ENCODE assay signal across 34 cellular contexts in the genomic region with DNA sequence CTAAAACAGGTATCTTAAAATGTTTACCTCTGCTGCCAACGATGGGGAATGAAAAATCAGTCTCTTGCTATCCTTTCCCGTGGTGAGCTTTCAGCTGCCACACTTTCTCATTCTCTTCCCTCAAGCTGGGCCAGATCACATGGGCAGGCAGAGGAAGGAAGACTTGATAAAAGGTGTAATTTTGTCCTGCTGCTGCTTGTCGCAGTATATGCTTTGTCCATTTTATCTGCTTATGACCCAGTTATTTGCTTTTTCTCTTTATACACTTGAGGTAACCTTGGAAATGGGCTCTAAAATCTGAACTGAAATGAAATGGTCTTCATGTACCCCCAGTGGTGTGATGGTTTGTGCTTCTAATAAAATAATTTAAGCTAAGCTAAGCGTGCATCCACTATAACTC.
"Had no signal": no experiment of that assay in that cellular context is flagged by ENCODE, and none has a peak within 500 bp of the region (broad histone marks: within the 10 kb centered on the region; RNA-seq: fewer than 3 reads in every experiment).

No MANE protein-coding gene starts in this region.

- H3K79me2 ChIP-seq: parathyroid adenoma had no signal

- H3K36me3 ChIP-seq: gastroesophageal sphincter, left lung, lower lobe of right lung, neural progenitor cell, sigmoid colon, vagina had no signal

- H3K9me3 ChIP-seq: gastroesophageal sphincter, psoas muscle, sigmoid colon, vagina had no signal

- H2AFZ ChIP-seq: neural progenitor cell, parathyroid adenoma had no signal

- H3K27ac ChIP-seq: coronary artery, dorsolateral prefrontal cortex, gastroesophageal sphincter, left lung, lower lobe of right lung, neural progenitor cell, parathyroid adenoma, psoas muscle, sigmoid colon, vagina, VCaP had no signal

- H3K27me3 ChIP-seq: dorsolateral prefrontal cortex, gastroesophageal sphincter, left lung, neural progenitor cell, sigmoid colon, vagina had no signal

- H3K4me2 ChIP-seq: neural progenitor cell had no signal

- DNase-seq: activated CD4-positive, alpha-beta T cell treated with anti-CD3 and anti-CD28 coated beads for 48 hours; activated CD4-positive, alpha-beta T cell treated with anti-CD3 and anti-CD28 coated beads, Interleukin-2, amount 50 U/mL, for 48 hours; activated CD8-positive, alpha-beta memory T cell treated with anti-CD3 and anti-CD28 coated beads for 24 hours; activated effector memory CD4-positive, alpha-beta T cell treated with Interleukin-2 at 50 U/mL for 16 hours; activated naive CD4-positive, alpha-beta T cell treated with Interleukin-2 at 50 U/mL for 16 hours; anterior cingulate cortex; cerebellar nuclear complex; dorsolateral prefrontal cortex; effector memory CD4-positive, alpha-beta T cell; erythroblast; head of caudate nucleus; hypothalamus; immature natural killer cell; kidney glomerular epithelial cell; left lung; lower lobe of right lung; mesenchymal stem cell; naive thymus-derived CD8-positive, alpha-beta T cell; occipital lobe; psoas muscle; sigmoid colon; small intestine; stimulated activated CD4-positive, alpha-beta T cell treated with anti-CD3 and anti-CD28 coated beads, Interleukin-1b, Interleukin-23, amount 100 ng/mL, for 48 hours; stimulated activated CD4-positive, alpha-beta T cell treated with anti-CD3 and anti-CD28 coated beads, Interleukin-4, amount 100 ng/mL, for 4 hours; stimulated activated CD8-positive, alpha-beta memory T cell treated with anti-CD3 and anti-CD28 coated beads, Interleukin-4, amount 100 ng/mL, for 48 hours; stimulated activated naive CD8-positive, alpha-beta T cell treated with anti-CD3 and anti-CD28 coated beads, Interleukin-15, amount 100 ng/mL, for 72 hours; substantia nigra; T-helper 9 cell had no signal

- H3K4me3 ChIP-seq: coronary artery, dorsolateral prefrontal cortex, gastroesophageal sphincter, left lung, lower lobe of right lung, neural progenitor cell, psoas muscle, sigmoid colon, vagina had no signal

- H3K9ac ChIP-seq: neural progenitor cell, parathyroid adenoma had no signal
